8 cellular contexts compared by ENCODE assay signal in genomic region chr15:41972341-41973237, GRCh38. TPM values are rescaled to one million over a fixed set of nuclear protein-coding genes. Genes with fewer than 3 reads are reported as not detected.
DNase-seq lines count a peak whose midpoint lies in the region; ATAC-seq, FAIRE-seq and TF ChIP-seq lines count a peak whose summit lies in the region.

TSS of gene EHD4 (minus strand) at chr15:41972557. CDS start at chr15:41972494, 63 bp downstream.

- WGBS in adrenal gland, 4 donors = 2 to 12% (median 4%) methylated on average over 8 to 66 of the region's 66 CpGs
- WGBS in heart right ventricle, 2 donors = 2% methylated on average over 51 to 66 of the region's 66 CpGs

- H3K9me3 ChIP-seq in adrenal gland (replicated peaks in 1 of 3) = no peaks in the 10 kb centered on the region
- H3K9me3 ChIP-seq in heart right ventricle = no peaks in the 10 kb centered on the region
- no peaks in the 10 kb centered on the region for H3K9me3 ChIP-seq in upper lobe of right lung

- H3K27me3 ChIP-seq in adrenal gland = no peaks in the 10 kb centered on the region
- no peaks in the 10 kb centered on the region for H3K27me3 ChIP-seq in heart right ventricle
- H3K27me3 ChIP-seq in upper lobe of right lung = no peaks in the 10 kb centered on the region

- POLR2A ChIA-PET in T-cell (lab: Charles Lee) = interaction anchor here (0.6 to 3.7 kb wide), 8 partner anchors 11 to 1150 kb away, joined by 3 to 47 read pairs (median 3); partner anchors contain the start of gene MAPKBP1 (in 1 of the 2)

- peak within 1 kb of the TSS; percentile 29 to 86 (median 59) for H3K4me3 ChIP-seq in adrenal gland
- H3K4me3 ChIP-seq in heart right ventricle = peak within 1 kb of the TSS; percentile 90 to 98 (median 96)
- H3K4me3 ChIP-seq in upper lobe of right lung = peak within 1 kb of the TSS; percentile 86

- DNase-seq in GM12891 (ENCODE audit: insufficient read length, low spot score) (peak; percentile 86), NCI-H1436 treated with DMSO at 0.1 percent for 48 hours (lab: John Stamatoyannopoulos, UW) (peak; percentile 94), T-cell (peak; percentile 83 to 97 (median 93)), adrenal gland (peak; percentile 97 to 100 (median 99)), heart right ventricle (peak; percentile 98 to 99), posterior cingulate gyrus (peak; percentile 89 to 99 (median 93)), upper lobe of right lung (peak; percentile 99)

- peaks cover 42 to 47% (median 44%) of the 10 kb centered on the region in 3 donors for H3K4me1 Mint-ChIP-seq in T-cell

- intact Hi-C loops in adrenal gland (cut with DNase I) = loop anchor here in 1 of 2 donors (10.0 kb wide), 1 partner anchor 48 kb away; no protein-coding TSS in a partner anchor
- intact Hi-C loops in heart right ventricle (cut with DNase I) = loop anchor here in 8 of 10 donors (5.0 to 10.0 kb wide), 9 partner anchors 40 to 200 kb away; partner anchors contain the start of genes JMJD7 (in 5 of the 8) and MAPKBP1 (in 2 of the 8)
- intact Hi-C loops in posterior cingulate gyrus (cut with DNase I) = no loop called here
- intact Hi-C loops in upper lobe of right lung (cut with DNase I) = no loop called here

- peaks cover 8 to 12% of the 10 kb centered on the region in 2 donors for H3K27me3 Mint-ChIP-seq in T-cell

- CTCF ChIA-PET in T-cell (lab: Charles Lee) = interaction anchor here (0.5 to 5.1 kb wide), 7 partner anchors 9 to 199 kb away, joined by 3 to 48 read pairs (median 5); partner anchors contain the start of gene MAPKBP1 (in 1 of the 2)

- no peaks in the 10 kb centered on the region for H3K9me3 Mint-ChIP-seq in T-cell

- peaks cover 4% of the 10 kb centered on the region for H3K36me3 Mint-ChIP-seq in T-cell

- TF ChIP-seq POLR2A in GM12891 (IDR thresholded peaks at IDR 0.05; ENCODE audit: low read depth, low read length) (peak; percentile 89), adrenal gland (IDR thresholded peaks at IDR 0.05) (peak; percentile 11 to 70)

- ATAC-seq in HG02840 (IDR thresholded peaks at IDR 0.05; ENCODE audit: low FRiP score, unreplicated experiment) (peak; percentile 69), T-cell (replicated peaks in 1 of 4) (peak; percentile 85 to 92 (median 90)), heart right ventricle (peak; percentile 93 to 97 (median 95)), upper lobe of right lung (peak; percentile 95)

- TF ChIP-seq CTCF in adrenal gland (IDR thresholded peaks at IDR 0.05) = peak in 5 of 6 experiments; percentile 18 to 43 (median 34)
- peak; percentile 15 to 75 (median 40) for TF ChIP-seq CTCF in heart right ventricle (IDR thresholded peaks at IDR 0.05)
- peak; percentile 40 for TF ChIP-seq CTCF in upper lobe of right lung (IDR thresholded peaks at IDR 0.05)

- peak; percentile 96 for FAIRE-seq in GM12891 (lab: Jason Lieb, UNC)

- no peaks in the 10 kb centered on the region for H3K36me3 ChIP-seq in adrenal gland (replicated peaks in 1 of 2)
- no peaks in the 10 kb centered on the region for H3K36me3 ChIP-seq in heart right ventricle
- no peaks in the 10 kb centered on the region for H3K36me3 ChIP-seq in upper lobe of right lung

- peak within 1 kb of the TSS in 4 of 5 donors; percentile 75 to 87 (median 79) for H3K27ac ChIP-seq in adrenal gland
- H3K27ac ChIP-seq in heart right ventricle = peak within 1 kb of the TSS; percentile 57 to 99 (median 96)
- peak within 1 kb of the TSS; percentile 91 for H3K27ac ChIP-seq in upper lobe of right lung

- peaks cover 0 to 13% of the 10 kb centered on the region in 2 donors for H3K4me1 ChIP-seq in adrenal gland (replicated peaks in 1 of 2)
- peaks cover 0 to 48% (median 38%) of the 10 kb centered on the region in 9 donors for H3K4me1 ChIP-seq in heart right ventricle
- peaks cover 32% of the 10 kb centered on the region for H3K4me1 ChIP-seq in upper lobe of right lung

- H3K4me3 Mint-ChIP-seq in T-cell = peak within 1 kb of the TSS; percentile 87 to 92 (median 92)

- H3K27ac Mint-ChIP-seq in T-cell = peak within 1 kb of the TSS; percentile 88 to 89

TF ChIP-seq in GM12891, 5 proteins besides CTCF, POLR2A, EP300 and RAD21:
- TF ChIP-seq SPI1 (IDR thresholded peaks at IDR 0.05; ENCODE audit: low read depth, low read length) (peak; percentile 39), POLR2AphosphoS5 (IDR thresholded peaks at IDR 0.05; ENCODE audit: low read depth, low read length) (peak; percentile 92), PAX5 (IDR thresholded peaks at IDR 0.05; ENCODE audit: insufficient read depth, low read length, severe bottlenecking) (no peak), POU2F2 (IDR thresholded peaks at IDR 0.05; ENCODE audit: low read depth, low read length) (peak; percentile 28; the same call in 1 of the 2 replicates), TAF1 (IDR thresholded peaks at IDR 0.05; ENCODE audit: low read depth, low read length) (peak; percentile 93)
TF ChIP-seq in GM12891: peak in this region for 4.

RNA-seq across cellular contexts. Expression of gene EHD4, which starts in this region (rescaled TPM):
- 24.4 TPM for polyA plus RNA-seq in GM12891 (2012; ENCODE audit: low read depth, missing spikeins)
- total RNA-seq in T-cell (10 to 100 TPM; 11.7 to 46.8 (median 16.8) TPM), adrenal gland (10 to 100 TPM in 7 of 8 donors, 1 to 10 TPM in 1; 8.0 to 17.0 (median 14.2) TPM), heart right ventricle (10 to 100 TPM; 29.8 to 62.7 (median 46.6) TPM), upper lobe of right lung (39.5 TPM)
- polyA plus RNA-seq in adrenal gland (1 to 10 TPM; 5.9 to 7.4 (median 6.2) TPM), heart right ventricle (10 to 100 TPM; 23.4 to 24.2 TPM)

Comparison
In these comparisons a context has a peak if more than half of its experiments do, and no peak if none do; other contexts are left out.
1. Peak in every context shown above with its lines: DNase-seq, ATAC-seq, H3K4me3 ChIP-seq and H3K27ac ChIP-seq.
2. intact Hi-C loops: an anchor here in heart right ventricle (5.0 to 10.0 kb wide); none called in posterior cingulate gyrus and upper lobe of right lung.